Comparison of ENCODE assay signal across 9 cellular contexts in genomic region chr2:238478216-238478615, GRCh38.
"Had no signal": no experiment of that assay in that cellular context is flagged by ENCODE, and none has a peak within 500 bp of the region (broad histone marks: within the 10 kb centered on the region; RNA-seq: fewer than 3 reads in every experiment).

No MANE protein-coding gene starts in this region.

- H3K4me3 Mint-ChIP-seq: GM23338, H9, HFFc6 had no signal

- H3K4me2 ChIP-seq: GM23338 had no signal

- DNase-seq: H9, HFFc6, KG1 had no signal

- ATAC-seq: GM23338, HCT116 had no signal

- H3K4me3 ChIP-seq: GM23338 had no signal

- FAIRE-seq: H1, H54, HTR-8/SVneo had no signal

- H3K4me1 Mint-ChIP-seq: IgD-negative memory B cell had no signal

- H2AFZ ChIP-seq: GM23338 had no signal

- H3K27ac Mint-ChIP-seq: GM23338, H9, HFFc6, IgD-negative memory B cell had no signal
